In the genomic region with DNA sequence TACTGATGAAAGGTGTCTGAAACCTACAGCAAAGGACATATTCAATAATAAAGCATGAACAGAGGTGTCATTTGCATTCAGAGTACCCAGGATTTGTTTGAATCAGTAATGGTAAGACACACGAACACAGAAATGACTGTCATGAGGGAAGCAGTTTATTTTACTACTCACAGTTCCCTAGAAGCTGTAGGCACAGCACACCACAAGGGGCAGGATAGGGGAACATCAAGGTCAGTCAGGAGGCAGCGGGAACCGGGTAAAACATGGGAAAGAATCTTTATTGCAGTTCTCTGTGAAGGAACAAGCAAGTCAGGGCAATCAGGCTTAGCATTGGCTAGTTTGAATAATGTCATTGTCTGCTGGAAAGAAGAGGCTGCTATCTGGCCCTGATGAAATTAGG, we compare ENCODE assay signal across 1 cellular context.
TF ChIP-seq lines count a peak whose summit lies in the region.

No MANE protein-coding gene starts in this region.

TF ChIP-seq in K562, 482 proteins besides CTCF, POLR2A, EP300 and RAD21 (continued from another document):
- TF ChIP-seq, protein P1, sequence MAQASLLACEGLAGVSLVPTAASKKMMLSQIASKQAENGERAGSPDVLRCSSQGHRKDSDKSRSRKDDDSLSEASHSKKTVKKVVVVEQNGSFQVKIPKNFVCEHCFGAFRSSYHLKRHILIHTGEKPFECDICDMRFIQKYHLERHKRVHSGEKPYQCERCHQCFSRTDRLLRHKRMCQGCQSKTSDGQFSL (CRISPR knock-in tag; IDR thresholded peaks at IDR 0.05) = no peak
- TF ChIP-seq, protein P1 (tag; IDR thresholded peaks at IDR 0.05) = no peak
TF ChIP-seq in K562: peak in this region for 1.
